15 cellular contexts compared by ENCODE assay signal in the genomic region with DNA sequence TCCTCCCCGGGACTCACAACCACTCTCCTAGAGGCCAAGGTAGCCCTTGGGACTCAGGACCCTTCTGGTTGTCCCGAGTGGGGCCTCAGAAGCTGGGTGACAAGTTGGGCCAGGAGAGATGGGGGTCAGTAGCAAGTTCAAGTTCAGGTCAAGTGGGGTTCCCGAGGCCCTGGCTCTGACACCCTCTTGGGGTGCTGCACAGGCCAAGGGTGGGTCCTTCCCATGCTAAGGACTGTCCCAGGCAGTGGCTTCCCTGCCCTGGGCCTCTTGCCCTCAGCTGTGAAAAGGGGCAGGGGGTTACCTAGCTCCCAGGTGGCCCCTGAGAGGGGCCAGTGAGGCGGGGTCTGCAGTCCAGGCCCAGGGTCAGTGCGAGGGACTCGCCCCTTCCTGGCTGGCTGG. TPM values are rescaled to one million over a fixed set of nuclear protein-coding genes. Genes with fewer than 3 reads are reported as not detected.
DNase-seq lines count a peak whose midpoint lies in the region; ATAC-seq and TF ChIP-seq lines count a peak whose summit lies in the region.
"Had no signal": no experiment of that assay in that cellular context is flagged by ENCODE, and none has a peak within 500 bp of the region (broad histone marks: within the 10 kb centered on the region; RNA-seq: fewer than 3 reads in every experiment).

No MANE protein-coding gene starts in this region.

- no peaks in the 10 kb centered on the region for H3K9me2 ChIP-seq in DOHH2 (replicated peaks; ENCODE audit: control insufficient read depth, low read length)

- H3K79me2 ChIP-seq in DOHH2 (ENCODE audit: control insufficient read depth, low read length) (no peaks in the 10 kb centered on the region), OCI-LY3 (ENCODE audit: low read length) (peaks cover under 1% of the 10 kb centered on the region; the same call in 1 of the 2 replicates)

- H3K4me1 ChIP-seq in DOHH2 (ENCODE audit: control insufficient read depth, low read length), result peaks cover 36% of the 10 kb centered on the region
- peaks cover 65% of the 10 kb centered on the region for H3K4me1 ChIP-seq in OCI-LY3 (ENCODE audit: low read length)
- H3K4me1 ChIP-seq: ascending aorta, left lung had no signal

- H3K9ac ChIP-seq in OCI-LY3 (ENCODE audit: low read length), result peak overlapping the region; percentile 93

- peaks cover 4% of the 10 kb centered on the region for H3F3A ChIP-seq in DOHH2 (ENCODE audit: control insufficient read depth, insufficient read depth)

- H3K36me3 ChIP-seq in DOHH2 (ENCODE audit: control insufficient read depth, low read length), result no peaks in the 10 kb centered on the region
- no peaks in the 10 kb centered on the region for H3K36me3 ChIP-seq in OCI-LY3 (replicated peaks; ENCODE audit: low read depth, low read length)
- H3K36me3 ChIP-seq: ascending aorta, left lung, thoracic aorta had no signal

- no peaks in the 10 kb centered on the region for H3K9me3 ChIP-seq in DOHH2 (ENCODE audit: control insufficient read depth, insufficient read depth, low read length)
- H3K9me3 ChIP-seq in OCI-LY3 (ENCODE audit: insufficient read depth, low read length), result no peaks in the 10 kb centered on the region
- H3K9me3 ChIP-seq: ascending aorta, left lung, thoracic aorta had no signal

- H3K4me1 Mint-ChIP-seq in dendritic cell treated with granulocyte-macrophage colony-stimulating factor and Interleukin-4, amounts not matched to agents 40 ng/mL and 50 ng/mL, for 4 days (ENCODE audit: low read depth), result peaks cover 29% of the 10 kb centered on the region
- peaks cover 9 to 10% of the 10 kb centered on the region in 2 donors for H3K4me1 Mint-ChIP-seq in immature natural killer cell

- DNase-seq in sciatic nerve (ENCODE audit: low spot score) (no peak), DMS79 (lab: John Stamatoyannopoulos, UW) (no peak), immature natural killer cell (no peak)
- DNase-seq: activated gamma-delta T cell, left lung, NCI-H1105, NCI-H2081 treated with DMSO at 0.1 percent for 48 hours, NCI-H510A, Right ventricle myocardium superior had no signal

- intact Hi-C loops in dendritic cell treated with granulocyte-macrophage colony-stimulating factor and Interleukin-4, amounts not matched to agents 40 ng/mL and 50 ng/mL, for 4 days (cut with micrococcal nuclease), result no loop called here
- intact Hi-C loops in sciatic nerve (cut with DNase I), result no loop called here

- no peak overlapping the region for H2AFZ ChIP-seq in OCI-LY3 (ENCODE audit: low read depth, low read length)

- H3K27me3 ChIP-seq in DOHH2 (ENCODE audit: control insufficient read depth, low read length), result no peaks in the 10 kb centered on the region
- no peaks in the 10 kb centered on the region for H3K27me3 ChIP-seq in OCI-LY3 (ENCODE audit: low read depth, low read length)
- H3K27me3 ChIP-seq: ascending aorta, left lung had no signal

- H3K36me3 Mint-ChIP-seq in dendritic cell treated with granulocyte-macrophage colony-stimulating factor and Interleukin-4, amounts not matched to agents 40 ng/mL and 50 ng/mL, for 4 days (ENCODE audit: low read depth), result no peaks in the 10 kb centered on the region
- no peaks in the 10 kb centered on the region for H3K36me3 Mint-ChIP-seq in immature natural killer cell

- H3K4me3 Mint-ChIP-seq in dendritic cell treated with granulocyte-macrophage colony-stimulating factor and Interleukin-4, amounts not matched to agents 40 ng/mL and 50 ng/mL, for 4 days, result peak overlapping the region; percentile 50
- H3K4me3 Mint-ChIP-seq in immature natural killer cell, result peak overlapping the region in 1 of 5 donors; percentile 2

- H3K9me3 Mint-ChIP-seq in dendritic cell treated with granulocyte-macrophage colony-stimulating factor and Interleukin-4, amounts not matched to agents 40 ng/mL and 50 ng/mL, for 4 days, result no peaks in the 10 kb centered on the region
- H3K9me3 Mint-ChIP-seq in immature natural killer cell, result no peaks in the 10 kb centered on the region

- H3K4me2 ChIP-seq in DOHH2 (ENCODE audit: low read length), result peak overlapping the region; percentile 43
- peak overlapping the region; percentile 89 for H3K4me2 ChIP-seq in OCI-LY3 (ENCODE audit: low read length)

- H3K27ac ChIP-seq in DOHH2 (ENCODE audit: low read depth, low read length), result peak overlapping the region; percentile 3; the same call in 1 of the 2 replicates
- H3K27ac ChIP-seq in OCI-LY3 (ENCODE audit: low read length), result peak overlapping the region; percentile 98
- H3K27ac ChIP-seq: ascending aorta, left lung, thoracic aorta had no signal

- H4K20me1 ChIP-seq in DOHH2 (ENCODE audit: control insufficient read depth, insufficient read depth, low read depth, low read length), result no peaks in the 10 kb centered on the region
- no peaks in the 10 kb centered on the region for H4K20me1 ChIP-seq in OCI-LY3 (ENCODE audit: insufficient read depth, low read length)

- peak; percentile 18 for ATAC-seq in sciatic nerve
- ATAC-seq in HG03439 (IDR thresholded peaks at IDR 0.05; ENCODE audit: unreplicated experiment), result no peak
- ATAC-seq: left lung had no signal

- H3K27me3 Mint-ChIP-seq in dendritic cell treated with granulocyte-macrophage colony-stimulating factor and Interleukin-4, amounts not matched to agents 40 ng/mL and 50 ng/mL, for 4 days, result peaks cover 2% of the 10 kb centered on the region
- peaks cover 0 to 6% (median 3%) of the 10 kb centered on the region in 3 donors for H3K27me3 Mint-ChIP-seq in immature natural killer cell (ENCODE audit: low read depth in 3 of 3)

- H3K27ac Mint-ChIP-seq in dendritic cell treated with granulocyte-macrophage colony-stimulating factor and Interleukin-4, amounts not matched to agents 40 ng/mL and 50 ng/mL, for 4 days, result peak overlapping the region; percentile 89
- peak overlapping the region in 2 of 6 donors; percentile 39 to 44 for H3K27ac Mint-ChIP-seq in immature natural killer cell

- no peak for TF ChIP-seq CTCF in DOHH2 (IDR thresholded peaks at IDR 0.05; ENCODE audit: low read depth, low read length, poor library complexity, severe bottlenecking)
- no peak for TF ChIP-seq CTCF in OCI-LY3 (IDR thresholded peaks at IDR 0.05; ENCODE audit: low read depth, low read length)

- H3K4me3 ChIP-seq in DOHH2 (ENCODE audit: low read length) (peak overlapping the region; percentile 15; the same call in 1 of the 2 replicates), OCI-LY3 (ENCODE audit: low read length) (peak overlapping the region; percentile 64)
- H3K4me3 ChIP-seq: ascending aorta, left lung, thoracic aorta had no signal

RNA-seq across cellular contexts. Expression of a gene that starts 8.6 kb away (rescaled TPM):
- total RNA-seq in sciatic nerve, result 3,456 TPM
- polyA plus RNA-seq in immature natural killer cell, result over 10,000 TPM; 14,703 to 30,361 (median 21,806) TPM

RNA-seq across cellular contexts. Expression of a gene that starts 25.4 kb away (rescaled TPM):
- 9.9 TPM for total RNA-seq in sciatic nerve
- polyA plus RNA-seq in immature natural killer cell, result 1 to 10 TPM in 1 of 3 donors, under 1 TPM in 1, not detected in 1; 0.18 to 2.3 TPM

RNA-seq across cellular contexts. Expression of a gene that starts 53.6 kb away (rescaled TPM):
- 118 TPM for total RNA-seq in sciatic nerve
- polyA plus RNA-seq in immature natural killer cell, result under 1 TPM in 1 of 3 donors, not detected in 2; 0.22 TPM
